In the genomic region with DNA sequence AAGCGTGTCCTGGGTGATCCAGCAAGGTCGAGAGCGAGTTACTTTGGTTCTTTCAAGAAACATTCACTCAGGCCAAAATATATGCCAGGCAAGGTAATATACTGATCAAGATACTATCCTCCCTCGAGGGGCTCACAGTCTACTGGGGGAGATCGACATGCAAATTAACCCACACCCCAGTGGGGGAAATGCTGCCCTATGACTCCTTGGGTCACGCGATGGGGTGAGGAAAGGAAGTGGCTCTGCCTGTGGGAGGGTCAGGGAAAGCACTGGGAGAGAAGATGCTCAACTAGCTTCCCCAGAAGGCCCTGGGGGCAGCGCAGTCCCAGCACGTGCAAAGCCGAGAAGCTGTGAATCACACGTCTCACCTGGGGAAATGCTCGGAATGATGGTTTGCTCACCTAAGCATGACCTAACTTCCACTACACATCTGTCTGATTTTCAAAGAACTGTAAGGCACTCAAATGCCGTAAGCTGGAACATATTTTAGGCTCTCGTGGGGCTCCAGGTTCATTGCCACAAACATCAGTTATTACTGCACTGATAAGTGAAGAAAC, we compare ENCODE assay signal across 19 cellular contexts.
"Had no signal": no experiment of that assay in that cellular context is flagged by ENCODE, and none has a peak within 500 bp of the region (broad histone marks: within the 10 kb centered on the region; RNA-seq: fewer than 3 reads in every experiment).

No MANE protein-coding gene starts in this region.

- H3K9me3 ChIP-seq: SJSA1 had no signal

- H3K4me3 ChIP-seq: SJSA1, SK-N-MC had no signal

- DNase-seq: KBM-7, MV-4-11, NCI-H1048, NCI-H1105, NCI-H1417, NCI-H1436 treated with DMSO at 0.1 percent for 48 hours, NCI-H1694, NCI-H187 treated with DMSO at 0.1 percent for 48 hours, NCI-H2029 treated with DMSO at 0.1 percent for 48 hours, NCI-H2171 treated with DMSO at 0.1 percent for 48 hours, NCI-H2227 treated with DMSO at 0.1 percent for 48 hours, NCI-H524, NCI-H526 treated with DMSO at 0.1 percent for 48 hours, NCI-H774, Right ventricle myocardium superior, RPMI8226, SIG-M5 had no signal

- H3K4me1 ChIP-seq: SJSA1 had no signal

- H3K36me3 ChIP-seq: SJSA1 had no signal

- H3K27ac ChIP-seq: SJSA1, SK-N-MC had no signal
